ENCODE assay signal across 23 cellular contexts in the genomic region with DNA sequence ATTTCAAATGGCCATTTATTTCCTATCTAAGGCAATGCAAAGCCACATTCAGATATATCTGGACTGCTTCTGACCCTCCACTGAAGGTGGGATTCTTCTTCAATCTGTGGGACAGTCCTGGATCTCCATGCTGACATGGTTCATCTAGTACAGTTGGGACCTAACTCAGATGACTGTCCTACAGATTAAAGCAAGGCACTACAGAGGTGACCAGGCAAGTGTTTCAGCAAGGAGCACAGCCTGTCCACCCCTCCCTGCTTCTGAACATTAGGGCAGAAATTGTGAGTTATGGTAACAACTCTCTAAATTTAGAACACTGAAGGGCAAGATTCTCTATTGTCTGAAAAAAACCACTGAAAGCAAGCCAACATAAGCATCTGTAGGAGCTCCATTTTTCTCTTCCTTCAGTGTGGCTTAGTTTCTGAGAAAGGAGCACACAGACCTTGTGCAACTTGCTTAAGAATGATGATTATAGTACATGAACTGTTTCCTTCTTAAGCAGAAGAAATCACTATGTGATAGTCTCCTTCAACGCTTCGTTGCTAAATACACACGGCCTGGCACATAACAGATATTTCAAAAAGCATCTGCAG.
DNase-seq lines count a peak whose midpoint lies in the region; ATAC-seq, FAIRE-seq and TF ChIP-seq lines count a peak whose summit lies in the region.
"Had no signal": no experiment of that assay in that cellular context is flagged by ENCODE, and none has a peak within 500 bp of the region (broad histone marks: within the 10 kb centered on the region; RNA-seq: fewer than 3 reads in every experiment).

No MANE protein-coding gene starts in this region.

- peak; percentile 9 for FAIRE-seq in GM12891 (lab: Jason Lieb, UNC)

- H3K36me3 ChIP-seq in sigmoid colon (no peaks in the 10 kb centered on the region), gastrocnemius medialis (no peaks in the 10 kb centered on the region)
- H3K36me3 ChIP-seq: thoracic aorta had no signal

- 74 to 91% methylated on average over 3 of the region's 3 CpGs for WGBS in sigmoid colon, 2 donors

- CTCF ChIA-PET in activated CD8-positive, alpha-beta T cell treated with anti-CD3 and anti-CD28 coated beads for 36 hours (lab: Charles Lee), result no interaction called here

- ATAC-seq in stimulated activated memory B cell treated with anti-CD40 and anti-IgM and Interleukin-4, amounts not matched to agents 10 μg/mL and 1 μg/mL and 100 μg/mL, for 72 hours, result no peak
- no peak for ATAC-seq in activated CD8-positive, alpha-beta T cell treated with anti-CD3 and anti-CD28 coated beads for 36 hours
- no peak for ATAC-seq in gastrocnemius medialis
- ATAC-seq: activated CD4-positive, alpha-beta T cell treated with anti-CD3 and anti-CD28 coated beads for 36 hours; stimulated activated naive B cell treated with anti-CD40 and anti-IgM and Interleukin-4, amounts not matched to agents 10 μg/mL and 1 μg/mL and 100 μg/mL, for 72 hours had no signal

- peak overlapping the region; percentile 11 for H3K27ac Mint-ChIP-seq in glutamatergic neuron (ENCODE audit: unreplicated experiment)
- no peak overlapping the region for H3K27ac Mint-ChIP-seq in stimulated activated memory B cell treated with anti-CD40 and anti-IgM and Interleukin-4, amounts not matched to agents 10 μg/mL and 1 μg/mL and 100 μg/mL, for 72 hours
- no peak overlapping the region for H3K27ac Mint-ChIP-seq in mesothelial cell of epicardium
- no peak overlapping the region for H3K27ac Mint-ChIP-seq in activated CD8-positive, alpha-beta T cell treated with anti-CD3 and anti-CD28 coated beads for 36 hours
- H3K27ac Mint-ChIP-seq: activated CD4-positive, alpha-beta T cell treated with anti-CD3 and anti-CD28 coated beads for 36 hours; IgD-negative memory B cell; naive B cell; stimulated activated naive B cell treated with anti-CD40 and anti-IgM and Interleukin-4, amounts not matched to agents 10 μg/mL and 1 μg/mL and 100 μg/mL, for 72 hours had no signal

- H3K9me3 Mint-ChIP-seq in glutamatergic neuron (ENCODE audit: unreplicated experiment) (peaks cover 3% of the 10 kb centered on the region), mesothelial cell of epicardium (no peaks in the 10 kb centered on the region)
- H3K9me3 Mint-ChIP-seq in stimulated activated memory B cell treated with anti-CD40 and anti-IgM and Interleukin-4, amounts not matched to agents 10 μg/mL and 1 μg/mL and 100 μg/mL, for 72 hours, result no peaks in the 10 kb centered on the region
- peaks cover 6% of the 10 kb centered on the region for H3K9me3 Mint-ChIP-seq in activated CD8-positive, alpha-beta T cell treated with anti-CD3 and anti-CD28 coated beads for 36 hours

- peak overlapping the region; percentile 10 for H3K4me3 Mint-ChIP-seq in glutamatergic neuron (ENCODE audit: unreplicated experiment)
- no peak overlapping the region for H3K4me3 Mint-ChIP-seq in stimulated activated memory B cell treated with anti-CD40 and anti-IgM and Interleukin-4, amounts not matched to agents 10 μg/mL and 1 μg/mL and 100 μg/mL, for 72 hours
- no peak overlapping the region for H3K4me3 Mint-ChIP-seq in mesothelial cell of epicardium
- no peak overlapping the region for H3K4me3 Mint-ChIP-seq in activated CD8-positive, alpha-beta T cell treated with anti-CD3 and anti-CD28 coated beads for 36 hours
- H3K4me3 Mint-ChIP-seq: activated CD4-positive, alpha-beta T cell treated with anti-CD3 and anti-CD28 coated beads for 36 hours; IgD-negative memory B cell; naive B cell; stimulated activated naive B cell treated with anti-CD40 and anti-IgM and Interleukin-4, amounts not matched to agents 10 μg/mL and 1 μg/mL and 100 μg/mL, for 72 hours had no signal

- no peak for TF ChIP-seq EP300 in sigmoid colon (IDR thresholded peaks at IDR 0.05)

- no peak overlapping the region for H3K4me3 ChIP-seq in astrocyte of the spinal cord (ENCODE audit: low read depth, low read length)
- H3K4me3 ChIP-seq in sigmoid colon, result no peak overlapping the region
- no peak overlapping the region for H3K4me3 ChIP-seq in gastrocnemius medialis
- H3K4me3 ChIP-seq: SK-N-MC, thoracic aorta had no signal

- H3K36me3 Mint-ChIP-seq in glutamatergic neuron (ENCODE audit: unreplicated experiment) (no peaks in the 10 kb centered on the region), mesothelial cell of epicardium (no peaks in the 10 kb centered on the region)
- no peaks in the 10 kb centered on the region for H3K36me3 Mint-ChIP-seq in stimulated activated memory B cell treated with anti-CD40 and anti-IgM and Interleukin-4, amounts not matched to agents 10 μg/mL and 1 μg/mL and 100 μg/mL, for 72 hours
- no peaks in the 10 kb centered on the region for H3K36me3 Mint-ChIP-seq in activated CD8-positive, alpha-beta T cell treated with anti-CD3 and anti-CD28 coated beads for 36 hours (ENCODE audit: low read depth)
- H3K36me3 Mint-ChIP-seq: IgD-negative memory B cell; naive B cell; stimulated activated naive B cell treated with anti-CD40 and anti-IgM and Interleukin-4, amounts not matched to agents 10 μg/mL and 1 μg/mL and 100 μg/mL, for 72 hours had no signal

- peaks cover 0 to 15% (median 6%) of the 10 kb centered on the region in 4 donors for H3K4me1 ChIP-seq in sigmoid colon
- H3K4me1 ChIP-seq in gastrocnemius medialis, result no peaks in the 10 kb centered on the region

- H3K27ac ChIP-seq in sigmoid colon (peak overlapping the region in 3 of 4 donors; percentile 39 to 76 (median 41)), gastrocnemius medialis (no peak overlapping the region)
- H3K27ac ChIP-seq: C4-2B, SK-N-MC, thoracic aorta had no signal

- in situ Hi-C loops in astrocyte of the spinal cord (cut with HindIII; ENCODE audit: low sequenced_read_pairs) (no loop called here), gastrocnemius medialis (cut with MboI; ENCODE audit: low sequenced_read_pairs in 4 of 4) (loop anchor here in 1 of 4 donors (25.0 kb wide), 1 partner anchor 94 kb away; no protein-coding TSS in a partner anchor)

- DNase-seq in GM12891 (ENCODE audit: insufficient read length, low spot score) (no peak), astrocyte of the spinal cord (ENCODE audit: low read depth, low spot score) (peak; percentile 63), glutamatergic neuron (no peak), sigmoid colon (no peak), mesothelial cell of epicardium (ENCODE audit: low spot score in 2 of 2, unreplicated experiment in 2 of 2) (no peak), gastrocnemius medialis (no peak)
- DNase-seq in activated CD8-positive, alpha-beta T cell treated with anti-CD3 and anti-CD28 coated beads for 36 hours, result no peak
- DNase-seq: activated CD4-positive, alpha-beta T cell treated with anti-CD3 and anti-CD28 coated beads for 36 hours; activated naive CD4-positive, alpha-beta T cell treated with anti-CD3 and anti-CD28 coated beads, Interleukin-2, amount 50 U/mL, for 16 hours; aorta; effector CD8-positive, alpha-beta T cell; naive B cell; NCI-H2081; NCI-H345; occipital lobe; stimulated activated CD4-positive, alpha-beta T cell treated with anti-CD3 and anti-CD28 coated beads, Interleukin-4, amount 100 ng/mL, for 1 hour; stimulated activated naive B cell treated with anti-CD40 and anti-IgM and Interleukin-4, amounts not matched to agents 10 μg/mL and 1 μg/mL and 100 μg/mL, for 72 hours; T-helper 2 cell had no signal

- TF ChIP-seq POLR2A in GM12891 (IDR thresholded peaks at IDR 0.05; ENCODE audit: low read depth, low read length) (no peak), sigmoid colon (IDR thresholded peaks at IDR 0.05) (no peak), gastrocnemius medialis (IDR thresholded peaks at IDR 0.05) (no peak)

- H3K4me1 Mint-ChIP-seq in glutamatergic neuron (ENCODE audit: low read depth, unreplicated experiment) (peaks cover 9% of the 10 kb centered on the region), mesothelial cell of epicardium (no peaks in the 10 kb centered on the region)
- no peaks in the 10 kb centered on the region for H3K4me1 Mint-ChIP-seq in stimulated activated memory B cell treated with anti-CD40 and anti-IgM and Interleukin-4, amounts not matched to agents 10 μg/mL and 1 μg/mL and 100 μg/mL, for 72 hours
- no peaks in the 10 kb centered on the region for H3K4me1 Mint-ChIP-seq in activated CD8-positive, alpha-beta T cell treated with anti-CD3 and anti-CD28 coated beads for 36 hours (ENCODE audit: low read depth)
- H3K4me1 Mint-ChIP-seq: stimulated activated naive B cell treated with anti-CD40 and anti-IgM and Interleukin-4, amounts not matched to agents 10 μg/mL and 1 μg/mL and 100 μg/mL, for 72 hours had no signal

- TF ChIP-seq CTCF in astrocyte of the spinal cord (IDR thresholded peaks at IDR 0.05; ENCODE audit: low read depth, low read length), result no peak
- no peak for TF ChIP-seq CTCF in glutamatergic neuron (IDR thresholded peaks at IDR 0.05; ENCODE audit: partially characterized antibody, unreplicated experiment)
- no peak for TF ChIP-seq CTCF in sigmoid colon (IDR thresholded peaks at IDR 0.05)
- no peak for TF ChIP-seq CTCF in mesothelial cell of epicardium (IDR thresholded peaks at IDR 0.05; ENCODE audit: unreplicated experiment)
- no peak for TF ChIP-seq CTCF in activated CD8-positive, alpha-beta T cell treated with anti-CD3 and anti-CD28 coated beads for 36 hours (IDR thresholded peaks at IDR 0.05)
- TF ChIP-seq CTCF in gastrocnemius medialis (IDR thresholded peaks at IDR 0.05 in 4 of 5, conservative IDR thresholded peaks at IDR 0.05 in 1 of 5), result no peak

- H3K9me3 ChIP-seq in sigmoid colon (no peaks in the 10 kb centered on the region), gastrocnemius medialis (no peaks in the 10 kb centered on the region)
- H3K9me3 ChIP-seq: thoracic aorta had no signal

- no peaks in the 10 kb centered on the region for H3K27me3 ChIP-seq in sigmoid colon
- no peaks in the 10 kb centered on the region for H3K27me3 ChIP-seq in gastrocnemius medialis

- intact Hi-C loops in sigmoid colon (cut with DNase I), result loop anchor here (5.0 kb wide), 1 partner anchor 194 kb away; no protein-coding TSS in a partner anchor
- intact Hi-C loops in activated CD8-positive, alpha-beta T cell treated with anti-CD3 and anti-CD28 coated beads for 36 hours (cut with micrococcal nuclease), result no loop called here
- intact Hi-C loops in gastrocnemius medialis (cut with DNase I; ENCODE audit: low total_unique reads), result no loop called here

- POLR2A ChIA-PET in activated CD8-positive, alpha-beta T cell treated with anti-CD3 and anti-CD28 coated beads for 36 hours (lab: Charles Lee), result no interaction called here

- H3K27me3 Mint-ChIP-seq in glutamatergic neuron (ENCODE audit: unreplicated experiment) (no peaks in the 10 kb centered on the region), mesothelial cell of epicardium (ENCODE audit: low read depth) (peaks cover 3% of the 10 kb centered on the region)
- no peaks in the 10 kb centered on the region for H3K27me3 Mint-ChIP-seq in stimulated activated memory B cell treated with anti-CD40 and anti-IgM and Interleukin-4, amounts not matched to agents 10 μg/mL and 1 μg/mL and 100 μg/mL, for 72 hours
- no peaks in the 10 kb centered on the region for H3K27me3 Mint-ChIP-seq in activated CD8-positive, alpha-beta T cell treated with anti-CD3 and anti-CD28 coated beads for 36 hours
- H3K27me3 Mint-ChIP-seq: activated CD4-positive, alpha-beta T cell treated with anti-CD3 and anti-CD28 coated beads for 36 hours; IgD-negative memory B cell had no signal

TF ChIP-seq in GM12891, 5 proteins besides CTCF, POLR2A, EP300 and RAD21 (continues in another document):
- TF ChIP-seq POLR2AphosphoS5 (IDR thresholded peaks at IDR 0.05; ENCODE audit: low read depth, low read length), result no peak
- TF ChIP-seq SPI1 (IDR thresholded peaks at IDR 0.05; ENCODE audit: low read depth, low read length), result no peak
- TF ChIP-seq POU2F2 (IDR thresholded peaks at IDR 0.05; ENCODE audit: low read depth, low read length), result no peak

Comparison
In these comparisons a context has a peak if more than half of its experiments do, and no peak if none do; other contexts are left out.
1. H3K27ac ChIP-seq: peak in sigmoid colon (3 of 4); none in gastrocnemius medialis (0 of 4).